Comparison of ENCODE assay signal across 11 cellular contexts in the genomic region with DNA sequence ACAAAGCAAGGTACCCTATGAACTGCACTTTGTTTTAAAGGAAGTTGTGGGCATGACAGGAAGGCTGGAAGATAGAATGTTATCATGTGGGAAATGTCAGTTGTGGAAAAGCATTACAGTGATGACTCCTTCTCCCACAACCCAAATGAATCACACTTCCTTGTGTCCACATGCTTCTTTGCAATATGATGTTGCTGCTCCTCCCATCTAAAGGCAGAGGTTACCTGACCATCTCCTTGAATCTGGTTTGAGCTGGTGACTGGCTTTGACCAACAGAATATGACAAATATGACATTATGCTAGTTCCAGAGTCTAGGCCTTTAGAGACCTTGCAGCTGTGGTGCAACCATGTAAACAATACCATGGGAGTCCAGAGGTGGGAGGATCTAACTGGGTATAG. TPM values are rescaled to one million over a fixed set of nuclear protein-coding genes. Genes with fewer than 3 reads are reported as not detected.
DNase-seq lines count a peak whose midpoint lies in the region; ATAC-seq and TF ChIP-seq lines count a peak whose summit lies in the region.
"Had no signal": no experiment of that assay in that cellular context is flagged by ENCODE, and none has a peak within 500 bp of the region (broad histone marks: within the 10 kb centered on the region; RNA-seq: fewer than 3 reads in every experiment).

No MANE protein-coding gene starts in this region.

- H3K4me1 Mint-ChIP-seq in activated CD4-positive, alpha-beta T cell treated with anti-CD3 and anti-CD28 coated beads, Interleukin-2, amount 10 ng/mL, durations not matched to agents 24 days and 14 days = peaks cover 24% of the 10 kb centered on the region
- H3K4me1 Mint-ChIP-seq in dendritic cell treated with granulocyte-macrophage colony-stimulating factor and Interleukin-4, amounts not matched to agents 40 ng/mL and 50 ng/mL, for 4 days (ENCODE audit: low read depth) = peaks cover 42% of the 10 kb centered on the region
- H3K4me1 Mint-ChIP-seq in effector memory CD8-positive, alpha-beta T cell (ENCODE audit: low read depth in 2 of 2) = peaks cover 0 to 2% of the 10 kb centered on the region in 2 donors
- H3K4me1 Mint-ChIP-seq: brain had no signal

- no peak for TF ChIP-seq CTCF in tibial nerve (IDR thresholded peaks at IDR 0.05)

- no peak overlapping the region for H3K27ac ChIP-seq in tibial nerve

- no peak overlapping the region for H3K4me3 ChIP-seq in tibial nerve

- no peak overlapping the region for H3K4me3 Mint-ChIP-seq in activated CD4-positive, alpha-beta T cell treated with anti-CD3 and anti-CD28 coated beads, Interleukin-2, amount 10 ng/mL, durations not matched to agents 24 days and 14 days
- H3K4me3 Mint-ChIP-seq in dendritic cell treated with granulocyte-macrophage colony-stimulating factor and Interleukin-4, amounts not matched to agents 40 ng/mL and 50 ng/mL, for 4 days = no peak overlapping the region
- H3K4me3 Mint-ChIP-seq in effector memory CD8-positive, alpha-beta T cell = no peak overlapping the region
- H3K4me3 Mint-ChIP-seq: brain, type B pancreatic cell had no signal

- no peak for TF ChIP-seq EP300 in tibial nerve (IDR thresholded peaks at IDR 0.05)

- DNase-seq in activated CD4-positive, alpha-beta T cell treated with anti-CD3 and anti-CD28 coated beads, Interleukin-2, amount 10 ng/mL, durations not matched to agents 24 days and 14 days = no peak
- no peak for DNase-seq in activated CD4-positive, alpha-beta T cell treated with anti-CD3 and anti-CD28 coated beads, Interleukin-2, amount 50 U/mL, for 48 hours
- DNase-seq in NCI-H226 (peak; percentile 93), renal cortical epithelial cell (ENCODE audit: low read depth) (peak; percentile 83), tibial nerve (ENCODE audit: low spot score in 2 of 2) (no peak), NCI-H1694 treated with DMSO at 0.1 percent for 48 hours (lab: John Stamatoyannopoulos, UW) (no peak)
- no peak for DNase-seq in effector memory CD8-positive, alpha-beta T cell
- DNase-seq: DMS153 had no signal

- intact Hi-C loops in activated CD4-positive, alpha-beta T cell treated with anti-CD3 and anti-CD28 coated beads, Interleukin-2, amount 10 ng/mL, durations not matched to agents 24 days and 14 days (cut with micrococcal nuclease) = no loop called here
- intact Hi-C loops in dendritic cell treated with granulocyte-macrophage colony-stimulating factor and Interleukin-4, amounts not matched to agents 40 ng/mL and 50 ng/mL, for 4 days (cut with micrococcal nuclease) = no loop called here

- peaks cover 0 to 5% (median 3%) of the 10 kb centered on the region in 4 donors for H3K4me1 ChIP-seq in tibial nerve

- H3K27me3 Mint-ChIP-seq in activated CD4-positive, alpha-beta T cell treated with anti-CD3 and anti-CD28 coated beads, Interleukin-2, amount 10 ng/mL, durations not matched to agents 24 days and 14 days = no peaks in the 10 kb centered on the region
- H3K27me3 Mint-ChIP-seq in dendritic cell treated with granulocyte-macrophage colony-stimulating factor and Interleukin-4, amounts not matched to agents 40 ng/mL and 50 ng/mL, for 4 days = no peaks in the 10 kb centered on the region
- H3K27me3 Mint-ChIP-seq in effector memory CD8-positive, alpha-beta T cell = no peaks in the 10 kb centered on the region
- H3K27me3 Mint-ChIP-seq: brain, type B pancreatic cell had no signal

- H3K9me3 ChIP-seq in tibial nerve = no peaks in the 10 kb centered on the region

- H3K9me3 Mint-ChIP-seq in activated CD4-positive, alpha-beta T cell treated with anti-CD3 and anti-CD28 coated beads, Interleukin-2, amount 10 ng/mL, durations not matched to agents 24 days and 14 days = peaks cover 8% of the 10 kb centered on the region
- H3K9me3 Mint-ChIP-seq in dendritic cell treated with granulocyte-macrophage colony-stimulating factor and Interleukin-4, amounts not matched to agents 40 ng/mL and 50 ng/mL, for 4 days = no peaks in the 10 kb centered on the region
- H3K9me3 Mint-ChIP-seq in effector memory CD8-positive, alpha-beta T cell = no peaks in the 10 kb centered on the region

- ATAC-seq in effector memory CD8-positive, alpha-beta T cell (replicated peaks) = no peak

- TF ChIP-seq POLR2A in tibial nerve (IDR thresholded peaks at IDR 0.05) = no peak

- H3K27ac Mint-ChIP-seq in activated CD4-positive, alpha-beta T cell treated with anti-CD3 and anti-CD28 coated beads, Interleukin-2, amount 10 ng/mL, durations not matched to agents 24 days and 14 days = peak overlapping the region; percentile 45
- peak overlapping the region; percentile 54 for H3K27ac Mint-ChIP-seq in dendritic cell treated with granulocyte-macrophage colony-stimulating factor and Interleukin-4, amounts not matched to agents 40 ng/mL and 50 ng/mL, for 4 days
- H3K27ac Mint-ChIP-seq in effector memory CD8-positive, alpha-beta T cell = no peak overlapping the region
- H3K27ac Mint-ChIP-seq: brain, type B pancreatic cell had no signal

- no peaks in the 10 kb centered on the region for H3K27me3 ChIP-seq in tibial nerve

- peaks cover 3% of the 10 kb centered on the region for H3K36me3 Mint-ChIP-seq in activated CD4-positive, alpha-beta T cell treated with anti-CD3 and anti-CD28 coated beads, Interleukin-2, amount 10 ng/mL, durations not matched to agents 24 days and 14 days (ENCODE audit: low read depth)
- H3K36me3 Mint-ChIP-seq in dendritic cell treated with granulocyte-macrophage colony-stimulating factor and Interleukin-4, amounts not matched to agents 40 ng/mL and 50 ng/mL, for 4 days (ENCODE audit: low read depth) = no peaks in the 10 kb centered on the region
- H3K36me3 Mint-ChIP-seq in effector memory CD8-positive, alpha-beta T cell (ENCODE audit: insufficient read depth) = no peaks in the 10 kb centered on the region
- H3K36me3 Mint-ChIP-seq: brain, type B pancreatic cell had no signal

- H3K36me3 ChIP-seq in tibial nerve = no peaks in the 10 kb centered on the region

RNA-seq across cellular contexts. Expression of a gene that starts 12.7 kb away (rescaled TPM):
- 50.7 and 53.1 TPM in 2 replicates for total RNA-seq in activated CD4-positive, alpha-beta T cell treated with anti-CD3 and anti-CD28 coated beads, Interleukin-2, amount 10 ng/mL, durations not matched to agents 24 days and 14 days
- total RNA-seq in renal cortical epithelial cell (123 and 179 TPM in 2 replicates), tibial nerve (10 to 100 TPM; 11.4 to 26.6 (median 22.2) TPM)

Comparison
In these comparisons a context has a peak if more than half of its experiments do, and no peak if none do; other contexts are left out.
1. DNase-seq: peak in NCI-H226 (single experiment) and renal cortical epithelial cell (single experiment); none in activated CD4-positive, alpha-beta T cell treated with anti-CD3 and anti-CD28 coated beads, Interleukin-2, amount 10 ng/mL, durations not matched to agents 24 days and 14 days (single experiment), activated CD4-positive, alpha-beta T cell treated with anti-CD3 and anti-CD28 coated beads, Interleukin-2, amount 50 U/mL, for 48 hours (0 of 2), tibial nerve (0 of 2), effector memory CD8-positive, alpha-beta T cell (0 of 3) and NCI-H1694 treated with DMSO at 0.1 percent for 48 hours (single experiment).
2. H3K27ac Mint-ChIP-seq: peak in activated CD4-positive, alpha-beta T cell treated with anti-CD3 and anti-CD28 coated beads, Interleukin-2, amount 10 ng/mL, durations not matched to agents 24 days and 14 days (single experiment) and dendritic cell treated with granulocyte-macrophage colony-stimulating factor and Interleukin-4, amounts not matched to agents 40 ng/mL and 50 ng/mL, for 4 days (single experiment); none in effector memory CD8-positive, alpha-beta T cell (0 of 2).